In the genomic region with DNA sequence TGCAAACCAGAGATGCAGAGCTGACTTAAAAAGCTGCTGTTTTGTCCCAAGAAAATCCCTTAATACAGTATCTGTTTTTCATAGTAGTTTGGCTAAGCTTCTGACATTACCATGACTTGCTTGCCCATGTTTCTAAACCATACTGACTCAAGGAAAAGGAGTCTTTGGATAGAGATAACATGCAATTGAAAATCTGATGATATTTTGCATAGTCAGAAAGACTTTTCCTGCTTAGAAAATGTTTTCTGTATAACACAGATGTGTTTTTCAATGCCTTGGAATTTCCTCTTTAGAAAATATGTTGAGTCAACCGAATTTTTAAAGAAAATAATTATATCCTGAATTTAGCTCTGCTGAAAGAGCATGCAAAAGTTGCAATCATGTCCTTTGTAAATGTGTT, we compare ENCODE assay signal across 26 cellular contexts. TPM values are rescaled to one million over a fixed set of nuclear protein-coding genes. Genes with fewer than 3 reads are reported as not detected.
A peak's percentile ranks its signal among the peaks of the same experiment; 100 is the strongest.
DNase-seq lines count a peak whose midpoint lies in the region; ATAC-seq, FAIRE-seq and TF ChIP-seq lines count a peak whose summit lies in the region.
"Had no signal": no experiment of that assay in that cellular context is flagged by ENCODE, and none has a peak within 500 bp of the region (broad histone marks: within the 10 kb centered on the region; RNA-seq: fewer than 3 reads in every experiment).

No MANE protein-coding gene starts in this region.

- intact Hi-C loops in IMR-90 (cut with micrococcal nuclease), result no loop called here
- intact Hi-C loops in activated T-helper 2 cell treated with anti-CD3 and anti-CD28 coated beads, Interferon-gamma antibody, Interleukin-2, Interleukin-4, amounts not matched to agents 10 μg/mL and 5 μg/mL and 100 μg/mL, durations not matched to agents 14 hours and 24 hours and 36 hours (cut with micrococcal nuclease), result no loop called here

- peak; percentile 32 for DNase-seq in AG09309 (ENCODE audit: low read depth)
- peak; percentile 75 for DNase-seq in IMR-90
- peak; percentile 24 for DNase-seq in choroid plexus epithelial cell (ENCODE audit: low read depth)
- DNase-seq in iris pigment epithelial cell (ENCODE audit: low read depth), result peak; percentile 42
- no peak for DNase-seq in midbrain (lab: John Stamatoyannopoulos, UW)
- no peak for DNase-seq in HTR-8/SVneo (ENCODE audit: insufficient read length, low spot score)
- DNase-seq in activated T-helper 2 cell treated with anti-CD3 and anti-CD28 coated beads, Interferon-gamma antibody, Interleukin-2, Interleukin-4, amounts not matched to agents 10 μg/mL and 5 μg/mL and 100 μg/mL, durations not matched to agents 14 hours and 24 hours and 36 hours (ENCODE audit: low spot score), result no peak
- DNase-seq: activated CD4-positive, alpha-beta T cell treated with anti-CD3 and anti-CD28 coated beads for 36 hours; activated CD8-positive, alpha-beta memory T cell treated with anti-CD3 and anti-CD28 coated beads for 24 hours; activated gamma-delta T cell treated with Interleukin-2 at 50 U/mL for 16 hours; activated T-cell treated with anti-CD3 and anti-CD28 coated beads, Interleukin-2, amount 50 U/mL, for 1 hour; foreskin melanocyte; KG1; NCI-H510A treated with DMSO at 0.1 percent for 48 hours; Peyer's patch; small intestine; stimulated activated CD4-positive, alpha-beta T cell treated with anti-CD3 and anti-CD28 coated beads, Interleukin-2, amount 100 ng/mL, for 24 hours; T-helper 17 cell had no signal

- peak overlapping the region; percentile 59 for H4K91ac ChIP-seq in IMR-90 (ENCODE audit: insufficient read depth, low read depth, low read length)

- peak overlapping the region; percentile 77 for H3K23ac ChIP-seq in IMR-90 (ENCODE audit: low read depth, low read length)

- H2BK5ac ChIP-seq in IMR-90 (ENCODE audit: low read depth, low read length, poor library complexity, severe bottlenecking), result peak overlapping the region; percentile 93

- H3K9me3 ChIP-seq in IMR-90 (ENCODE audit: control insufficient read depth, insufficient read depth, low read length), result no peaks in the 10 kb centered on the region
- H3K9me3 ChIP-seq: A549, neutrophil, Peyer's patch had no signal

- H2AK9ac ChIP-seq in IMR-90 (replicated peaks; ENCODE audit: low read depth, low read length, poor library complexity), result no peak overlapping the region

- H3K4me2 ChIP-seq in IMR-90 (ENCODE audit: low read depth, low read length), result 0 out of 2 replicates have a peak overlapping the region, but pooled peaks have one; percentile 1
- H3K4me2 ChIP-seq: A549, hepatocyte had no signal

- H3K56ac ChIP-seq in IMR-90 (ENCODE audit: extremely low read depth, insufficient read depth, low read length), result 0 out of 2 replicates have a peak overlapping the region, but pooled peaks have one; percentile 23

- FAIRE-seq in HTR-8/SVneo (lab: Jason Lieb, UNC), result no peak
- FAIRE-seq: A549, bronchial epithelial cell, small intestine had no signal

- no peak for TF ChIP-seq POLR2A in IMR-90 (IDR thresholded peaks at IDR 0.05; ENCODE audit: low read depth, low read length)

- no peak for TF ChIP-seq CTCF in AG09309 (IDR thresholded peaks at IDR 0.05; ENCODE audit: control insufficient read depth, insufficient read depth, low read depth, low read length, missing control alignments)
- no peak for TF ChIP-seq CTCF in IMR-90 (conservative IDR thresholded peaks at IDR 0.05; ENCODE audit: low read depth, low read length)
- no peak for TF ChIP-seq CTCF in choroid plexus epithelial cell (conservative IDR thresholded peaks at IDR 0.05; ENCODE audit: low read depth, low read length)

- peak overlapping the region; percentile 87 for H3K14ac ChIP-seq in IMR-90 (replicated peaks; ENCODE audit: low read depth, low read length)

- H3K9ac ChIP-seq in IMR-90 (ENCODE audit: low read depth, low read length), result no peak overlapping the region

- peaks cover 0 to 20% of the 10 kb centered on the region in 2 experiments; a peak in 2 of 4 replicates for H3K79me1 ChIP-seq in IMR-90 (ENCODE audit: low read depth in 1 of 2, low read length in 2 of 2)

- no peak overlapping the region for H3K4me3 Mint-ChIP-seq in activated T-helper 2 cell treated with anti-CD3 and anti-CD28 coated beads, Interferon-gamma antibody, Interleukin-2, Interleukin-4, amounts not matched to agents 10 μg/mL and 5 μg/mL and 100 μg/mL, durations not matched to agents 14 hours and 24 hours and 36 hours (ENCODE audit: low read depth)
- H3K4me3 Mint-ChIP-seq: activated CD4-positive, alpha-beta T cell treated with anti-CD3 and anti-CD28 coated beads for 36 hours; CD14-positive monocyte; memory B cell; T-helper 17 cell had no signal

- H3K4me1 Mint-ChIP-seq in activated T-helper 2 cell treated with anti-CD3 and anti-CD28 coated beads, Interferon-gamma antibody, Interleukin-2, Interleukin-4, amounts not matched to agents 10 μg/mL and 5 μg/mL and 100 μg/mL, durations not matched to agents 14 hours and 24 hours and 36 hours (ENCODE audit: low read depth), result no peaks in the 10 kb centered on the region
- H3K4me1 Mint-ChIP-seq: activated CD4-positive, alpha-beta T cell treated with anti-CD3 and anti-CD28 coated beads for 36 hours had no signal

- peaks cover 16% of the 10 kb centered on the region for H3K27me3 Mint-ChIP-seq in activated T-helper 2 cell treated with anti-CD3 and anti-CD28 coated beads, Interferon-gamma antibody, Interleukin-2, Interleukin-4, amounts not matched to agents 10 μg/mL and 5 μg/mL and 100 μg/mL, durations not matched to agents 14 hours and 24 hours and 36 hours (ENCODE audit: low read depth)

- peak overlapping the region; percentile 81 for H3K27ac ChIP-seq in IMR-90 (ENCODE audit: insufficient read depth, low read length)
- H3K27ac ChIP-seq: A549, hepatocyte, neutrophil, Peyer's patch had no signal

- peak overlapping the region; percentile 91 for H3K4ac ChIP-seq in IMR-90 (ENCODE audit: low read depth, low read length)

- H2AFZ ChIP-seq in IMR-90 (replicated peaks; ENCODE audit: low read length, poor library complexity), result no peak overlapping the region
- H2AFZ ChIP-seq: hepatocyte had no signal

- TF ChIP-seq RAD21 in IMR-90 (IDR thresholded peaks at IDR 0.05; ENCODE audit: low read length), result no peak

- H3K4me1 ChIP-seq in IMR-90 (ENCODE audit: control insufficient read depth, insufficient read depth, low read length), result peaks cover 4% of the 10 kb centered on the region
- H3K4me1 ChIP-seq: Peyer's patch had no signal

- H3K4me3 ChIP-seq in AG09309 (ENCODE audit: control insufficient read depth, low read depth, low read length) (no peak overlapping the region), IMR-90 (ENCODE audit: insufficient read depth, low read depth, low read length) (no peak overlapping the region), choroid plexus epithelial cell (ENCODE audit: low read depth, low read length) (no peak overlapping the region)
- H3K4me3 ChIP-seq: A549, hepatocyte, Peyer's patch had no signal

- H3K9me3 Mint-ChIP-seq in activated T-helper 2 cell treated with anti-CD3 and anti-CD28 coated beads, Interferon-gamma antibody, Interleukin-2, Interleukin-4, amounts not matched to agents 10 μg/mL and 5 μg/mL and 100 μg/mL, durations not matched to agents 14 hours and 24 hours and 36 hours, result no peaks in the 10 kb centered on the region
- H3K9me3 Mint-ChIP-seq: CD14-positive monocyte, memory B cell had no signal

- BruUV-seq in IMR-90 (replicated peaks; lab: Mats Ljungman, UMichigan), result no TSS peak

- peak; percentile 75 for ATAC-seq in IMR-90 (ENCODE audit: low read depth)
- ATAC-seq in esophagus mucosa, result no peak
- ATAC-seq: A549; activated CD4-positive, alpha-beta T cell treated with anti-CD3 and anti-CD28 coated beads for 36 hours; T-helper 17 cell had no signal

- CTCF ChIA-PET in IMR-90 (lab: Yijun Ruan, JAX), result interaction anchor here (1.6 kb wide), 1 partner anchor 10 kb away, joined by 5 read pairs; no protein-coding TSS in a partner anchor

- no peaks in the 10 kb centered on the region for H3K27me3 ChIP-seq in IMR-90 (ENCODE audit: control insufficient read depth, insufficient read depth, low read length)
- H3K27me3 ChIP-seq: hepatocyte, neutrophil, Peyer's patch had no signal

- H4K20me1 ChIP-seq in IMR-90 (ENCODE audit: insufficient read depth, low read length), result no peaks in the 10 kb centered on the region

- no peaks in the 10 kb centered on the region for H3K36me3 Mint-ChIP-seq in activated T-helper 2 cell treated with anti-CD3 and anti-CD28 coated beads, Interferon-gamma antibody, Interleukin-2, Interleukin-4, amounts not matched to agents 10 μg/mL and 5 μg/mL and 100 μg/mL, durations not matched to agents 14 hours and 24 hours and 36 hours (ENCODE audit: low read depth)
- H3K36me3 Mint-ChIP-seq: CD14-positive monocyte, memory B cell had no signal

- peaks cover 3% of the 10 kb centered on the region for H3K9me1 ChIP-seq in IMR-90 (ENCODE audit: insufficient read depth, low read length)

- POLR2A ChIA-PET in IMR-90 (lab: Charles Lee; ENCODE audit: unreplicated experiment), result no interaction called here

- peak overlapping the region; percentile 89 for H2BK120ac ChIP-seq in IMR-90 (ENCODE audit: low read depth, low read length)

- peak overlapping the region; percentile 85 for H4K5ac ChIP-seq in IMR-90 (ENCODE audit: low read depth, low read length)

- peak overlapping the region; percentile 44 to 90 for H4K8ac ChIP-seq in IMR-90 (ENCODE audit: low read depth in 2 of 2, low read length in 2 of 2)

- H3K27ac Mint-ChIP-seq in activated T-helper 2 cell treated with anti-CD3 and anti-CD28 coated beads, Interferon-gamma antibody, Interleukin-2, Interleukin-4, amounts not matched to agents 10 μg/mL and 5 μg/mL and 100 μg/mL, durations not matched to agents 14 hours and 24 hours and 36 hours, result no peak overlapping the region
- H3K27ac Mint-ChIP-seq: activated CD4-positive, alpha-beta T cell treated with anti-CD3 and anti-CD28 coated beads for 36 hours; CD14-positive monocyte; memory B cell; T-helper 17 cell had no signal

- peak overlapping the region; percentile 76; the same call in 1 of the 2 replicates for H3K18ac ChIP-seq in IMR-90 (ENCODE audit: low read depth, low read length)

- WGBS in IMR-90 (ENCODE audit: extremely low coverage in 2 of 2, insufficient read length in 1 of 2), 2 experiments, result no CpG with 5 or more reads among the region's 1 CpG

- peak overlapping the region; percentile 90 for H2BK20ac ChIP-seq in IMR-90 (ENCODE audit: low read depth, low read length)

- dilution Hi-C loops in IMR-90 (cut with HindIII; ENCODE audit: low sequenced_read_pairs, unreplicated experiment), result no loop called here

- peak overlapping the region; percentile 79; the same call in 1 of the 2 replicates for H2AK5ac ChIP-seq in IMR-90 (ENCODE audit: low read depth, low read length)

- H2BK15ac ChIP-seq in IMR-90 (ENCODE audit: low read depth, low read length), result peak overlapping the region; percentile 29; the same call in 1 of the 3 replicates

- H3K36me3 ChIP-seq in IMR-90 (ENCODE audit: control insufficient read depth, insufficient read depth, low read length), result no peaks in the 10 kb centered on the region
- H3K36me3 ChIP-seq: neutrophil, Peyer's patch had no signal

- in situ Hi-C loops in IMR-90 (cut with MboI; ENCODE audit: low sequenced_read_pairs), result no loop called here

RNA-seq across cellular contexts. Expression of gene AKR1E2, which starts 21.5 kb away (rescaled TPM):
- total RNA-seq in IMR-90 (2012; rRNA removed) (2.2 and 3.4 TPM in 2 replicates), esophagus mucosa (1.3 TPM)
- polyA plus RNA-seq in IMR-90 (2012; rRNA removed), result 1.1 and 1.2 TPM in 2 replicates
- polyA plus RNA-seq in IMR-90 (2012; cell fraction: cytosol; rRNA removed), result 0.76 and 0.79 TPM in 2 replicates
- 1.9 and 4.7 TPM in 2 replicates for polyA plus RNA-seq in IMR-90 (2012; cell fraction: nucleus; rRNA removed; ENCODE audit: low replicate concordance)
- total RNA-seq in activated T-helper 2 cell treated with anti-CD3 and anti-CD28 coated beads, Interferon-gamma antibody, Interleukin-2, Interleukin-4, amounts not matched to agents 10 μg/mL and 5 μg/mL and 100 μg/mL, durations not matched to agents 14 hours and 24 hours and 36 hours, result 8.3 and 10.1 TPM in 2 replicates
- total RNA-seq: myocyte had no signal

Comparison
In these comparisons a context has a peak if more than half of its experiments do, and no peak if none do; other contexts are left out.
1. DNase-seq: peak in AG09309 (single experiment), IMR-90 (single experiment), choroid plexus epithelial cell (single experiment) and iris pigment epithelial cell (single experiment); none in midbrain (single experiment), HTR-8/SVneo (single experiment) and activated T-helper 2 cell treated with anti-CD3 and anti-CD28 coated beads, Interferon-gamma antibody, Interleukin-2, Interleukin-4, amounts not matched to agents 10 μg/mL and 5 μg/mL and 100 μg/mL, durations not matched to agents 14 hours and 24 hours and 36 hours (single experiment).